Comparison of ENCODE assay signal across 1 cellular context in the genomic region with DNA sequence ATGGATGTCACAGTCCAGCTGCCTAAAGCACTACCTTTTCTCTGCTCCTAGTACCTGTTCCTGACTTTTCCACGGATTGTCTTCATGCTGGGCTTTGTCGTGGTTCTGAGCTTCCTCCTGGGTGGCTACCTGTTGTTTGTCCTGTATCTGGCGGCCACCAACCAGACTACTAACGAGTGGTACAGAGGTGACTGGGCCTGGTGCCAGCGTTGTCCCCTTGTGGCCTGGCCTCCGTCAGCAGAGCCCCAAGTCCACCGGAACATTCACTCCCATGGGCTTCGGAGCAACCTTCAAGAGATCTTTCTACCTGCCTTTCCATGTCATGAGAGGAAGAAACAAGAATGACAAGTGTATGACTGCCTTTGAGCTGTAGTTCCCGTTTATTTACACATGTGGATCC.
TF ChIP-seq lines count a peak whose summit lies in the region.

No MANE protein-coding gene starts in this region.

TF ChIP-seq in endothelial cell of umbilical vein, 7 proteins besides CTCF, POLR2A, EP300 and RAD21:
- TF ChIP-seq GATA2 (IDR thresholded peaks at IDR 0.05; ENCODE audit: insufficient read depth, insufficient read length, low read depth, low read length), result no peak
- TF ChIP-seq EZH2 (IDR thresholded peaks at IDR 0.05; ENCODE audit: borderline replicate concordance, low read depth, low read length, severe bottlenecking), result no peak
- TF ChIP-seq MYC (IDR thresholded peaks at IDR 0.05; ENCODE audit: low read depth, low read length), result no peak
- TF ChIP-seq, protein P1, sequence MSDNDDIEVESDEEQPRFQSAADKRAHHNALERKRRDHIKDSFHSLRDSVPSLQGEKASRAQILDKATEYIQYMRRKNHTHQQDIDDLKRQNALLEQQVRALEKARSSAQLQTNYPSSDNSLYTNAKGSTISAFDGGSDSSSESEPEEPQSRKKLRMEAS (IDR thresholded peaks at IDR 0.05; ENCODE audit: insufficient read depth, insufficient read length), result no peak
- TF ChIP-seq FOS (IDR thresholded peaks at IDR 0.05; ENCODE audit: borderline replicate concordance, insufficient read depth, low read length), result no peak
- no peak for TF ChIP-seq JUN (IDR thresholded peaks at IDR 0.05; ENCODE audit: borderline replicate concordance, insufficient read depth, insufficient read length, low read depth)
